Comparison of ENCODE assay signal across 8 cellular contexts in genomic region chr18:9017900-9018217, GRCh38.
DNase-seq lines count a peak whose midpoint lies in the region; ATAC-seq, FAIRE-seq and TF ChIP-seq lines count a peak whose summit lies in the region.

No MANE protein-coding gene starts in this region.

- no peaks in the 10 kb centered on the region; the same call in 2 of the 3 replicates for H3K79me2 ChIP-seq in K562 (ENCODE audit: control insufficient read depth, insufficient read depth, low read length)

- H3K27ac ChIP-seq in BLaER1: peak overlapping the region; percentile 79
- peak overlapping the region; percentile 92 for H3K27ac ChIP-seq in K562 (ENCODE audit: extremely low read depth, low read depth, low read length)
- H3K27ac ChIP-seq in muscle layer of duodenum (ENCODE audit: low read length): peak overlapping the region; percentile 33

- DNase-seq in LHCN-M2 (ENCODE audit: low read depth) (peak; percentile 81), K562 (ENCODE audit: extremely low read depth in 1 of 4, low spot score in 3 of 4) (no peak), omental fat pad (ENCODE audit: low spot score) (no peak), NCI-H2081 (lab: John Stamatoyannopoulos, UW) (no peak)

- ATAC-seq in K562 (no peak; the same call in 2 of the 3 replicates), omental fat pad (ENCODE audit: low FRiP score) (no peak), HG02885 (IDR thresholded peaks at IDR 0.05; ENCODE audit: poor library complexity, unreplicated experiment) (no peak), GM21723 (IDR thresholded peaks at IDR 0.05; ENCODE audit: unreplicated experiment) (no peak)

- TF ChIP-seq POLR2A in K562 (conservative IDR thresholded peaks at IDR 0.05): no peak

- intact Hi-C loops in K562 (cut with micrococcal nuclease): no loop called here

- POLR2A ChIA-PET in K562 (lab: Yijun Ruan, JAX): interaction anchor here (0.6 to 1.8 kb wide), 10 partner anchors 9 to 120 kb away, joined by 3 to 21 read pairs (median 4); no protein-coding TSS in a partner anchor

- 19% methylated on average over 6 of the region's 6 CpGs for WGBS in K562 (ENCODE audit: insufficient coverage, low coverage, missing lambda C conversion rate)

- BruUV-seq in K562 (replicated peaks; lab: Mats Ljungman, UMichigan): no TSS peak

- peaks cover 31% of the 10 kb centered on the region for H3K4me1 ChIP-seq in BLaER1
- peaks cover 28 to 41% of the 10 kb centered on the region in 2 experiments for H3K4me1 ChIP-seq in K562 (replicated peaks in 1 of 2; ENCODE audit: control insufficient read depth in 2 of 2, insufficient read depth in 2 of 2, low read length in 2 of 2)
- H3K4me1 ChIP-seq in muscle layer of duodenum (ENCODE audit: control insufficient read depth in 1 of 2, insufficient read depth in 2 of 2, low read length in 2 of 2): peaks cover 0 to 6% of the 10 kb centered on the region in 2 donors

- TF ChIP-seq CTCF in K562 (IDR thresholded peaks at IDR 0.05 in 2 of 3, conservative IDR thresholded peaks at IDR 0.05 in 1 of 3; ENCODE audit: insufficient read depth in 2 of 3, low read depth in 1 of 3, low read length in 3 of 3): no peak
- no peak for TF ChIP-seq CTCF in omental fat pad (IDR thresholded peaks at IDR 0.05)

- H3K4me3 ChIP-seq in BLaER1: peak overlapping the region; percentile 53
- H3K4me3 ChIP-seq in K562: peak overlapping the region; percentile 1; the same call in 1 of the 2 replicates
- H3K4me3 ChIP-seq in muscle layer of duodenum (ENCODE audit: low read depth in 1 of 2, low read length in 2 of 2): no peak overlapping the region

- H3K9me1 ChIP-seq in K562 (ENCODE audit: control insufficient read depth, insufficient read depth, low read length): no peaks in the 10 kb centered on the region

- H3K9me3 ChIP-seq in BLaER1: peaks cover 8% of the 10 kb centered on the region; the same call in 1 of the 2 replicates
- H3K9me3 ChIP-seq in K562 (replicated peaks; ENCODE audit: control insufficient read depth, insufficient read depth, low read depth, low read length): no peaks in the 10 kb centered on the region; the same call in 1 of the 2 replicates
- H3K9me3 ChIP-seq in muscle layer of duodenum (ENCODE audit: control insufficient read depth in 1 of 2, low read length in 2 of 2): no peaks in the 10 kb centered on the region

- H3K9ac ChIP-seq in BLaER1 (peak overlapping the region; percentile 74), K562 (ENCODE audit: insufficient read depth in 1 of 2, low read depth in 2 of 2, low read length in 2 of 2) (peak overlapping the region; percentile 75 to 80; a peak in 3 of 4 replicates)

- in situ Hi-C loops in K562 (cut with MboI): loop anchor here (10.0 kb wide), 1 partner anchor 897 kb away; the partner anchor contains the start of gene VAPA

- CTCF ChIA-PET in K562 (lab: Yijun Ruan, JAX; ENCODE audit: low intra/inter-chr PET ratio): no interaction called here

- H3K27me3 ChIP-seq in BLaER1 (no peaks in the 10 kb centered on the region), K562 (ENCODE audit: control insufficient read depth in 2 of 2, insufficient read depth in 2 of 2, low read length in 2 of 2) (no peaks in the 10 kb centered on the region), muscle layer of duodenum (ENCODE audit: low read depth, low read length) (no peaks in the 10 kb centered on the region)

- H2AFZ ChIP-seq in K562 (ENCODE audit: low read depth, low read length): peak overlapping the region; percentile 83

- H3K36me3 ChIP-seq in BLaER1 (no peaks in the 10 kb centered on the region), K562 (ENCODE audit: control insufficient read depth, insufficient read depth, low read length) (no peaks in the 10 kb centered on the region), muscle layer of duodenum (ENCODE audit: control insufficient read depth in 1 of 2, insufficient read depth in 2 of 2, low read length in 2 of 2) (no peaks in the 10 kb centered on the region)

- no peak; the same call in 1 of the 2 replicates for TF ChIP-seq EP300 in K562 (IDR thresholded peaks at IDR 0.05; ENCODE audit: low read length)

- H4K20me1 ChIP-seq in BLaER1: no peaks in the 10 kb centered on the region
- H4K20me1 ChIP-seq in K562 (replicated peaks; ENCODE audit: control insufficient read depth, insufficient read depth, low read length): no peaks in the 10 kb centered on the region

- no peak for FAIRE-seq in K562 (lab: Jason Lieb, UNC)

- TF ChIP-seq RAD21 in K562 (CRISPR knock-in tag; conservative IDR thresholded peaks at IDR 0.05 in 1 of 2, IDR thresholded peaks at IDR 0.05 in 1 of 2): no peak

- H3K4me2 ChIP-seq in BLaER1: peak overlapping the region; percentile 78
- H3K4me2 ChIP-seq in K562 (ENCODE audit: insufficient read depth, low read length): peak overlapping the region; percentile 74

TF ChIP-seq in K562, 482 proteins besides CTCF, POLR2A, EP300 and RAD21 (continues in another document):
- TF ChIP-seq, protein P1, sequence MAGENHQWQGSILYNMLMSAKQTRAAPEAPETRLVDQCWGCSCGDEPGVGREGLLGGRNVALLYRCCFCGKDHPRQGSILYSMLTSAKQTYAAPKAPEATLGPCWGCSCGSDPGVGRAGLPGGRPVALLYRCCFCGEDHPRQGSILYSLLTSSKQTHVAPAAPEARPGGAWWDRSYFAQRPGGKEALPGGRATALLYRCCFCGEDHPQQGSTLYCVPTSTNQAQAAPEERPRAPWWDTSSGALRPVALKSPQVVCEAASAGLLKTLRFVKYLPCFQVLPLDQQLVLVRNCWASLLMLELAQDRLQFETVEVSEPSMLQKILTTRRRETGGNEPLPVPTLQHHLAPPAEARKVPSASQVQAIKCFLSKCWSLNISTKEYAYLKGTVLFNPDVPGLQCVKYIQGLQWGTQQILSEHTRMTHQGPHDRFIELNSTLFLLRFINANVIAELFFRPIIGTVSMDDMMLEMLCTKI (IDR thresholded peaks at IDR 0.05; ENCODE audit: partially characterized antibody): no peak
- no peak for TF ChIP-seq GABPB1 (CRISPR knock-in tag; IDR thresholded peaks at IDR 0.05)
- no peak for TF ChIP-seq HDAC3 (IDR thresholded peaks at IDR 0.05; ENCODE audit: borderline replicate concordance, partially characterized antibody)
- TF ChIP-seq THRB (CRISPR knock-in tag; conservative IDR thresholded peaks at IDR 0.05): no peak
- TF ChIP-seq SAFB2 (IDR thresholded peaks at IDR 0.05; ENCODE audit: borderline replicate concordance, low read depth, low read length, severe bottlenecking): no peak
- TF ChIP-seq PYGO2 (tag; IDR thresholded peaks at IDR 0.05): no peak
- TF ChIP-seq TRIM25 (IDR thresholded peaks at IDR 0.05; ENCODE audit: borderline replicate concordance): no peak
- TF ChIP-seq CBX2 (IDR thresholded peaks at IDR 0.05; ENCODE audit: insufficient read depth, low read length, poor library complexity, severe bottlenecking): no peak
- no peak for TF ChIP-seq DLX4 (CRISPR knock-in tag; IDR thresholded peaks at IDR 0.05)
- TF ChIP-seq DDX20 (tag; IDR thresholded peaks at IDR 0.05; ENCODE audit: low read depth): no peak; the same call in 1 of the 2 replicates
- TF ChIP-seq PTRF (tag; IDR thresholded peaks at IDR 0.05): no peak; the same call in 1 of the 2 replicates
- no peak for TF ChIP-seq PATZ1 (CRISPR knock-in tag; IDR thresholded peaks at IDR 0.05; ENCODE audit: borderline replicate concordance)
- TF ChIP-seq CHD2 (IDR thresholded peaks at IDR 0.05; ENCODE audit: low read depth, low read length): no peak
- no peak for TF ChIP-seq GATAD2B (IDR thresholded peaks at IDR 0.05; ENCODE audit: borderline replicate concordance)
- TF ChIP-seq ZNF197 (CRISPR knock-in tag; IDR thresholded peaks at IDR 0.05; ENCODE audit: low read depth): no peak

Comparison
In these comparisons a context has a peak if more than half of its experiments do, and no peak if none do; other contexts are left out.
1. H3K27ac ChIP-seq: peak in every context shown above with its lines; median percentile 92 in K562; 79 in BLaER1; 33 in muscle layer of duodenum.
2. H3K4me3 ChIP-seq: peak in BLaER1 (single experiment) and K562 (single experiment); none in muscle layer of duodenum (0 of 2).